In the genomic region with DNA sequence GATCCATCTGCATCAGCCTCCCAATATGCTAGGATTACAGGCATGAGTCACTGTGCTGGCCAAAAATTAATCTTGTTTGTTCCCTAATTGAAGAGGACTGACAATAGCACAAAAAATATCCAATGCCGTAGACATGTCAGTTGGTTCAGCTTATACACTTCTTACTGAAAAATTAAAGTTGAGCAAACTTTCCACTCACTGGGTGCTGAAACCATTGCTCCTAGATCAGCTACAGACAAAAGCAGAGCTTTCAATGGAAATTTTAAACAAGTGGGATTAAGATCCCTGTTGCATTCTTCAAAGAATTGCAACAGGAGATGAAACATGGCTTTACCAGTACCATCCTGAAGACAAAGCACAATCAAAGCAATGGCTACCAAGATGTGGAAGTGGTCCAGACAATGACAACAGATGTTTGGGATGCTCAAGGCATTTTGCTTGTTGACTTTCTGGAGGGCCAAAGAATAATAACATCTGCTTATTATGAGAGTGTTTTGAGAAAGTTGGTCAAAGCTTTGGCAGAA, we compare ENCODE assay signal across 32 cellular contexts. TPM values are rescaled to one million over a fixed set of nuclear protein-coding genes. Genes with fewer than 3 reads are reported as not detected.
"Had no signal": no experiment of that assay in that cellular context is flagged by ENCODE, and none has a peak within 500 bp of the region (broad histone marks: within the 10 kb centered on the region; RNA-seq: fewer than 3 reads in every experiment).

No MANE protein-coding gene starts in this region.

- H3K4me1 ChIP-seq: adrenal gland, body of pancreas, esophagus muscularis mucosa, foreskin keratinocyte, gastrocnemius medialis, heart left ventricle had no signal

- H3K27me3 ChIP-seq: adrenal gland, body of pancreas had no signal

- H3K4me3 ChIP-seq: adrenal gland, body of pancreas, esophagus muscularis mucosa, gastrocnemius medialis, heart left ventricle had no signal

- H3K36me3 ChIP-seq: adrenal gland, esophagus muscularis mucosa, gastrocnemius medialis, heart left ventricle had no signal

- H3K9me3 ChIP-seq: adrenal gland, body of pancreas, gastrocnemius medialis had no signal

- DNase-seq: activated CD4-positive, alpha-beta memory T cell treated with anti-CD3 and anti-CD28 coated beads for 36 hours; activated CD4-positive, alpha-beta T cell treated with anti-CD3 and anti-CD28 coated beads for 36 hours; activated CD4-positive, alpha-beta T cell treated with anti-CD3 and anti-CD28 coated beads, Interleukin-2, amount 10 ng/mL, durations not matched to agents 24 days and 14 days; activated CD4-positive, CD25-positive, alpha-beta regulatory T cell; activated CD4-positive, CD25-positive, alpha-beta regulatory T cell treated with anti-CD3 and anti-CD28 coated beads, Interleukin-2, amount 50 U/mL, for 72 hours; activated CD8-positive, alpha-beta memory T cell treated with anti-CD3 and anti-CD28 coated beads, Interleukin-2, amount 10 ng/mL, durations not matched to agents 7 days and 5 days; activated CD8-positive, alpha-beta memory T cell treated with anti-CD3 and anti-CD28 coated beads, Interleukin-2, amount 50 U/mL, for 4 hours; activated CD8-positive, alpha-beta T cell treated with anti-CD3 and anti-CD28 coated beads, Interleukin-2, amount 10 ng/mL, durations not matched to agents 7 days and 5 days; activated effector memory CD4-positive, alpha-beta T cell treated with anti-CD3 and anti-CD28 coated beads, Interleukin-2, amount 50 U/mL, for 16 hours; activated naive CD4-positive, alpha-beta T cell treated with anti-CD3 and anti-CD28 coated beads for 36 hours; activated naive CD8-positive, alpha-beta T cell treated with anti-CD3 and anti-CD28 coated beads for 36 hours; activated naive CD8-positive, alpha-beta T cell treated with anti-CD3 and anti-CD28 coated beads, Interleukin-2, amount 50 U/mL, for 24 hours; activated T-cell treated with anti-CD3 and anti-CD28 coated beads, Interleukin-2, amount 50 U/mL, for 1 hour; activated T-cell treated with anti-CD3 and anti-CD28 coated beads, Interleukin-2, amount 50 U/mL, for 48 hours; adrenal gland; amygdala; aorta; body of pancreas; caudate nucleus; cortex of kidney; dermis blood vessel endothelial cell; effector CD4-positive, alpha-beta T cell; effector memory CD8-positive, alpha-beta T cell; erythroblast; gastrocnemius medialis; glutamatergic neuron; heart left ventricle had no signal

- H3K27ac ChIP-seq: adrenal gland, body of pancreas, esophagus muscularis mucosa, foreskin keratinocyte, gastrocnemius medialis, heart left ventricle had no signal

- ATAC-seq: activated CD4-positive, alpha-beta T cell treated with anti-CD3 and anti-CD28 coated beads for 36 hours; activated CD8-positive, alpha-beta memory T cell treated with anti-CD3 and anti-CD28 coated beads, Interleukin-2, amount 10 ng/mL, durations not matched to agents 7 days and 5 days; activated CD8-positive, alpha-beta T cell treated with anti-CD3 and anti-CD28 coated beads, Interleukin-2, amount 10 ng/mL, durations not matched to agents 7 days and 5 days; activated naive CD8-positive, alpha-beta T cell treated with anti-CD3 and anti-CD28 coated beads, Interleukin-2, amount 50 U/mL, for 24 hours; body of pancreas; effector memory CD8-positive, alpha-beta T cell; foreskin keratinocyte; gastrocnemius medialis; heart left ventricle had no signal

RNA-seq across cellular contexts. Expression of a gene that starts 16.0 kb away (rescaled TPM):
- total RNA-seq: activated CD4-positive, alpha-beta memory T cell treated with anti-CD3 and anti-CD28 coated beads for 36 hours; activated CD4-positive, alpha-beta T cell treated with anti-CD3 and anti-CD28 coated beads, Interleukin-2, amount 10 ng/mL, durations not matched to agents 24 days and 14 days; activated CD8-positive, alpha-beta memory T cell treated with anti-CD3 and anti-CD28 coated beads for 36 hours; activated CD8-positive, alpha-beta T cell treated with anti-CD3 and anti-CD28 coated beads, Interleukin-2, amount 10 ng/mL, durations not matched to agents 7 days and 5 days; activated naive CD4-positive, alpha-beta T cell treated with anti-CD3 and anti-CD28 coated beads for 36 hours; activated naive CD8-positive, alpha-beta T cell treated with anti-CD3 and anti-CD28 coated beads for 36 hours; activated T-helper 1 cell treated with anti-CD3 and anti-CD28 coated beads, Interleukin-12 subunit alpha, Interleukin-12 subunit beta, Interleukin-2, Interleukin-4 antibody, amounts not matched to agents 30 ng/mL and 10 ng/mL and 1 ng/mL, durations not matched to agents 14 hours and 24 hours and 36 hours; activated T-helper 2 cell treated with anti-CD3 and anti-CD28 coated beads, Interferon-gamma antibody, Interleukin-2, Interleukin-4, amounts not matched to agents 10 μg/mL and 5 μg/mL and 100 μg/mL, durations not matched to agents 14 hours and 24 hours and 36 hours; body of pancreas; dermis blood vessel endothelial cell; foreskin keratinocyte had no signal
- polyA plus RNA-seq: foreskin keratinocyte had no signal

RNA-seq across cellular contexts. Expression of a gene that starts 27.2 kb away (rescaled TPM):
- total RNA-seq: activated CD4-positive, alpha-beta memory T cell treated with anti-CD3 and anti-CD28 coated beads for 36 hours; activated CD4-positive, alpha-beta T cell treated with anti-CD3 and anti-CD28 coated beads for 36 hours; activated CD4-positive, alpha-beta T cell treated with anti-CD3 and anti-CD28 coated beads, Interleukin-2, amount 10 ng/mL, durations not matched to agents 24 days and 14 days; activated CD8-positive, alpha-beta memory T cell treated with anti-CD3 and anti-CD28 coated beads for 36 hours; activated CD8-positive, alpha-beta memory T cell treated with anti-CD3 and anti-CD28 coated beads, Interleukin-2, amount 10 ng/mL, durations not matched to agents 7 days and 5 days; activated CD8-positive, alpha-beta T cell treated with anti-CD3 and anti-CD28 coated beads, Interleukin-2, amount 10 ng/mL, durations not matched to agents 7 days and 5 days; activated naive CD4-positive, alpha-beta T cell treated with anti-CD3 and anti-CD28 coated beads for 36 hours; activated naive CD8-positive, alpha-beta T cell treated with anti-CD3 and anti-CD28 coated beads for 36 hours; activated T-helper 1 cell treated with anti-CD3 and anti-CD28 coated beads, Interleukin-12 subunit alpha, Interleukin-12 subunit beta, Interleukin-2, Interleukin-4 antibody, amounts not matched to agents 30 ng/mL and 10 ng/mL and 1 ng/mL, durations not matched to agents 14 hours and 24 hours and 36 hours; activated T-helper 2 cell treated with anti-CD3 and anti-CD28 coated beads, Interferon-gamma antibody, Interleukin-2, Interleukin-4, amounts not matched to agents 10 μg/mL and 5 μg/mL and 100 μg/mL, durations not matched to agents 14 hours and 24 hours and 36 hours; foreskin keratinocyte had no signal
- polyA plus RNA-seq: foreskin keratinocyte had no signal

RNA-seq across cellular contexts. Expression of a gene that starts 56.2 kb away (rescaled TPM):
- total RNA-seq: activated CD4-positive, alpha-beta memory T cell treated with anti-CD3 and anti-CD28 coated beads for 36 hours; activated CD4-positive, alpha-beta T cell treated with anti-CD3 and anti-CD28 coated beads for 36 hours; activated CD4-positive, alpha-beta T cell treated with anti-CD3 and anti-CD28 coated beads, Interleukin-2, amount 10 ng/mL, durations not matched to agents 24 days and 14 days; activated CD8-positive, alpha-beta memory T cell treated with anti-CD3 and anti-CD28 coated beads for 36 hours; activated CD8-positive, alpha-beta T cell treated with anti-CD3 and anti-CD28 coated beads, Interleukin-2, amount 10 ng/mL, durations not matched to agents 7 days and 5 days; activated naive CD4-positive, alpha-beta T cell treated with anti-CD3 and anti-CD28 coated beads for 36 hours; activated T-helper 2 cell treated with anti-CD3 and anti-CD28 coated beads, Interferon-gamma antibody, Interleukin-2, Interleukin-4, amounts not matched to agents 10 μg/mL and 5 μg/mL and 100 μg/mL, durations not matched to agents 14 hours and 24 hours and 36 hours; body of pancreas; foreskin keratinocyte; gastrocnemius medialis had no signal
- polyA plus RNA-seq: foreskin keratinocyte had no signal
